ENCODE assay signal across 16 cellular contexts in genomic region chr19:40543029-40543597, GRCh38. TPM values are rescaled to one million over a fixed set of nuclear protein-coding genes. Genes with fewer than 3 reads are reported as not detected.
DNase-seq lines count a peak whose midpoint lies in the region; ATAC-seq and TF ChIP-seq lines count a peak whose summit lies in the region.
"Had no signal": no experiment of that assay in that cellular context is flagged by ENCODE, and none has a peak within 500 bp of the region (broad histone marks: within the 10 kb centered on the region; RNA-seq: fewer than 3 reads in every experiment).

No MANE protein-coding gene starts in this region.

- H3K27me3 Mint-ChIP-seq in WTC11 (ENCODE audit: low read depth), result peaks cover 39% of the 10 kb centered on the region

- H3K4me3 Mint-ChIP-seq in WTC11, result no peak overlapping the region
- H3K4me3 Mint-ChIP-seq: B cell; CD4-positive, alpha-beta T cell; GM23338 had no signal

- H3K27ac ChIP-seq in BLaER1, result peak overlapping the region; percentile 79
- no peak overlapping the region for H3K27ac ChIP-seq in HEK293 (ENCODE audit: extremely low read depth, low read depth, low read length)
- H3K27ac ChIP-seq: C4-2B had no signal

- DNase-seq in WTC11 (ENCODE audit: low spot score) (no peak), epidermal melanocyte (ENCODE audit: insufficient read length, low spot score) (peak; percentile 3), NCI-H748 treated with DMSO at 0.1 percent for 48 hours (lab: John Stamatoyannopoulos, UW) (no peak), HuH-7 (ENCODE audit: low spot score) (no peak), activated gamma-delta T cell (lab: John Stamatoyannopoulos, UW) (no peak)
- DNase-seq: Caco-2; CD4-positive, alpha-beta T cell; GF-D8; H7 had no signal

- peaks cover 2% of the 10 kb centered on the region; the same call in 1 of the 2 replicates for H3K36me3 Mint-ChIP-seq in WTC11

- H3K27ac Mint-ChIP-seq in WTC11, result no peak overlapping the region
- H3K27ac Mint-ChIP-seq: B cell; CD4-positive, alpha-beta T cell; GM23338 had no signal

- H3K4me1 ChIP-seq in BLaER1, result peaks cover 41% of the 10 kb centered on the region
- H3K4me1 ChIP-seq in HEK293 (ENCODE audit: control insufficient read depth, insufficient read depth, low read length), result peaks cover 4% of the 10 kb centered on the region; the same call in 1 of the 2 replicates
- H3K4me1 ChIP-seq: Caco-2 had no signal

- H3K4me3 ChIP-seq in BLaER1, result no peak overlapping the region
- no peak overlapping the region for H3K4me3 ChIP-seq in HEK293 (ENCODE audit: low read depth, low read length)
- H3K4me3 ChIP-seq: GM23338 had no signal

- TF ChIP-seq CTCF in HEK293 (tag by site-specific recombination; IDR thresholded peaks at IDR 0.05) (no peak), WTC11 (IDR thresholded peaks at IDR 0.05) (no peak)

- H3K9ac ChIP-seq in BLaER1, result peak overlapping the region; percentile 49; the same call in 1 of the 2 replicates

- H3K9me3 Mint-ChIP-seq in WTC11, result peaks cover 7% of the 10 kb centered on the region
- H3K9me3 Mint-ChIP-seq: CD4-positive, alpha-beta T cell had no signal

- H3K4me2 ChIP-seq in BLaER1, result peak overlapping the region; percentile 73
- H3K4me2 ChIP-seq: GM23338 had no signal

- no peaks in the 10 kb centered on the region for H3K27me3 ChIP-seq in BLaER1

- POLR2A ChIA-PET in HEK293 (lab: Yijun Ruan, JAX), result interaction anchor here (0.7 kb wide), 1 partner anchor 121 kb away, joined by 7 read pairs; no protein-coding TSS in a partner anchor
- POLR2A ChIA-PET in WTC11 (lab: Charles Lee), result interaction anchor here (0.5 to 0.6 kb wide), 2 partner anchors 28 to 1327 kb away, joined by 3 to 4 read pairs; no protein-coding TSS in a partner anchor

- H3K9me3 ChIP-seq in BLaER1 (peaks cover 13% of the 10 kb centered on the region), HEK293 (ENCODE audit: control insufficient read depth, insufficient read depth, low read depth, low read length) (peaks cover 2% of the 10 kb centered on the region; the same call in 1 of the 2 replicates)

- no peaks in the 10 kb centered on the region for H4K20me1 ChIP-seq in BLaER1

- no peaks in the 10 kb centered on the region for H3K4me1 Mint-ChIP-seq in WTC11
- H3K4me1 Mint-ChIP-seq: B cell, GM23338 had no signal

- no peak for ATAC-seq in WTC11
- ATAC-seq: GM23338, HCT116, HepG2 had no signal

- CTCF ChIA-PET in HEK293 (lab: Yijun Ruan, JAX) (interaction anchor here (0.6 to 13.9 kb wide), 11 partner anchors 10 to 253 kb away, joined by 3 to 259 read pairs (median 5); no protein-coding TSS in a partner anchor), WTC11 (lab: Charles Lee) (interaction anchor here (0.6 to 4.3 kb wide), 9 partner anchors 20 to 1148 kb away, joined by 3 to 43 read pairs (median 11); partner anchors contain the start of genes BLVRB and LTBP4)

- H3K36me3 ChIP-seq in BLaER1, result no peaks in the 10 kb centered on the region
- H3K36me3 ChIP-seq in HEK293 (ENCODE audit: control insufficient read depth in 2 of 2, insufficient read depth in 1 of 2, low read length in 2 of 2), result no peaks in the 10 kb centered on the region; a peak in 1 of 3 replicates

TF ChIP-seq in HEK293, 187 proteins besides CTCF, POLR2A, EP300 and RAD21:
- TF ChIP-seq BCL6B (tag by site-specific recombination; IDR thresholded peaks at IDR 0.05) (peak; percentile 49; the same call in 1 of the 2 replicates), ZNF302 (tag by site-specific recombination; IDR thresholded peaks at IDR 0.05; ENCODE audit: low read depth) (no peak), ZNF510 (tag by site-specific recombination; IDR thresholded peaks at IDR 0.05; ENCODE audit: insufficient replicate concordance) (no peak), ZNF121 (tag by site-specific recombination; IDR thresholded peaks at IDR 0.05) (peak; percentile 91)

TF ChIP-seq in WTC11, 78 proteins besides CTCF, POLR2A, EP300 and RAD21:
- no peak for TF ChIP-seq ZNF416 (CRISPR knock-in tag; IDR thresholded peaks at IDR 0.05)
- TF ChIP-seq ZNF121 (CRISPR knock-in tag; IDR thresholded peaks at IDR 0.05), result 0 out of 2 replicates have a peak, but pooled peaks have one; percentile 24

RNA-seq across cellular contexts. Expression of gene SHKBP1, which starts 33.6 kb away (rescaled TPM):
- 71.7 to 82.1 TPM (median 76.9 TPM) in 3 replicates for total RNA-seq in WTC11 (2021)

RNA-seq across cellular contexts. Expression of gene LTBP4, which starts 58.1 kb away (rescaled TPM):
- 125 to 168 TPM (median 166 TPM) in 3 replicates for total RNA-seq in WTC11 (2021)
